ENCODE assay signal across 1 cellular context in the genomic region with DNA sequence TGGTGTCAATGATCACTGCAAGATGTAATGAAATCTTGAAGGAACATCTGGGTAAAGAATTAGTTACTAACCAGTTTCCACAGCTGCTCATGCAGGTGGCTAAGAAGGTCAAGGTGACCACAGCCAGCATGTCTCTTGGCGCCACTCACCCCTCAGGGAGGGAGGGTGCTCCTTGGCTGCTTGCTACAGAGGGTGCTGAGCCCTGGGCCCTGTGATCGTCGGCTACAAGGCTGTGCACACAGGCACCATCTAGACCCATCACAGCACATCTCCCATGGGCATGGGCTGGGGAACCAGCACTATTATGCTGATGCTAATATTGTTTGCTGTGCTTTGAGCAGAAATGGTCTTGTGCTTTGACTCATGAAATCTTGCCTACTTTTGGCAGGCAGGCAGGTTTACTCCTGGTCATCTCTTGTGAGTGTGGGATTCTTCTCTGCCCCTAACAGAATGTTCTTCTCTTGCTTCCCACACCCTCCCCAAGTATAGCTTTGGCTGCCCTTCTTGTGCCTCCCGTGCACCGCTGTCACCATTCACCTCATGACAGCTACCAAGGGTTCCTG.
TF ChIP-seq lines count a peak whose summit lies in the region.

No MANE protein-coding gene starts in this region.

TF ChIP-seq in GM23338, 12 proteins besides CTCF, POLR2A, EP300 and RAD21 (continued from another document):
- TF ChIP-seq, protein P1, sequence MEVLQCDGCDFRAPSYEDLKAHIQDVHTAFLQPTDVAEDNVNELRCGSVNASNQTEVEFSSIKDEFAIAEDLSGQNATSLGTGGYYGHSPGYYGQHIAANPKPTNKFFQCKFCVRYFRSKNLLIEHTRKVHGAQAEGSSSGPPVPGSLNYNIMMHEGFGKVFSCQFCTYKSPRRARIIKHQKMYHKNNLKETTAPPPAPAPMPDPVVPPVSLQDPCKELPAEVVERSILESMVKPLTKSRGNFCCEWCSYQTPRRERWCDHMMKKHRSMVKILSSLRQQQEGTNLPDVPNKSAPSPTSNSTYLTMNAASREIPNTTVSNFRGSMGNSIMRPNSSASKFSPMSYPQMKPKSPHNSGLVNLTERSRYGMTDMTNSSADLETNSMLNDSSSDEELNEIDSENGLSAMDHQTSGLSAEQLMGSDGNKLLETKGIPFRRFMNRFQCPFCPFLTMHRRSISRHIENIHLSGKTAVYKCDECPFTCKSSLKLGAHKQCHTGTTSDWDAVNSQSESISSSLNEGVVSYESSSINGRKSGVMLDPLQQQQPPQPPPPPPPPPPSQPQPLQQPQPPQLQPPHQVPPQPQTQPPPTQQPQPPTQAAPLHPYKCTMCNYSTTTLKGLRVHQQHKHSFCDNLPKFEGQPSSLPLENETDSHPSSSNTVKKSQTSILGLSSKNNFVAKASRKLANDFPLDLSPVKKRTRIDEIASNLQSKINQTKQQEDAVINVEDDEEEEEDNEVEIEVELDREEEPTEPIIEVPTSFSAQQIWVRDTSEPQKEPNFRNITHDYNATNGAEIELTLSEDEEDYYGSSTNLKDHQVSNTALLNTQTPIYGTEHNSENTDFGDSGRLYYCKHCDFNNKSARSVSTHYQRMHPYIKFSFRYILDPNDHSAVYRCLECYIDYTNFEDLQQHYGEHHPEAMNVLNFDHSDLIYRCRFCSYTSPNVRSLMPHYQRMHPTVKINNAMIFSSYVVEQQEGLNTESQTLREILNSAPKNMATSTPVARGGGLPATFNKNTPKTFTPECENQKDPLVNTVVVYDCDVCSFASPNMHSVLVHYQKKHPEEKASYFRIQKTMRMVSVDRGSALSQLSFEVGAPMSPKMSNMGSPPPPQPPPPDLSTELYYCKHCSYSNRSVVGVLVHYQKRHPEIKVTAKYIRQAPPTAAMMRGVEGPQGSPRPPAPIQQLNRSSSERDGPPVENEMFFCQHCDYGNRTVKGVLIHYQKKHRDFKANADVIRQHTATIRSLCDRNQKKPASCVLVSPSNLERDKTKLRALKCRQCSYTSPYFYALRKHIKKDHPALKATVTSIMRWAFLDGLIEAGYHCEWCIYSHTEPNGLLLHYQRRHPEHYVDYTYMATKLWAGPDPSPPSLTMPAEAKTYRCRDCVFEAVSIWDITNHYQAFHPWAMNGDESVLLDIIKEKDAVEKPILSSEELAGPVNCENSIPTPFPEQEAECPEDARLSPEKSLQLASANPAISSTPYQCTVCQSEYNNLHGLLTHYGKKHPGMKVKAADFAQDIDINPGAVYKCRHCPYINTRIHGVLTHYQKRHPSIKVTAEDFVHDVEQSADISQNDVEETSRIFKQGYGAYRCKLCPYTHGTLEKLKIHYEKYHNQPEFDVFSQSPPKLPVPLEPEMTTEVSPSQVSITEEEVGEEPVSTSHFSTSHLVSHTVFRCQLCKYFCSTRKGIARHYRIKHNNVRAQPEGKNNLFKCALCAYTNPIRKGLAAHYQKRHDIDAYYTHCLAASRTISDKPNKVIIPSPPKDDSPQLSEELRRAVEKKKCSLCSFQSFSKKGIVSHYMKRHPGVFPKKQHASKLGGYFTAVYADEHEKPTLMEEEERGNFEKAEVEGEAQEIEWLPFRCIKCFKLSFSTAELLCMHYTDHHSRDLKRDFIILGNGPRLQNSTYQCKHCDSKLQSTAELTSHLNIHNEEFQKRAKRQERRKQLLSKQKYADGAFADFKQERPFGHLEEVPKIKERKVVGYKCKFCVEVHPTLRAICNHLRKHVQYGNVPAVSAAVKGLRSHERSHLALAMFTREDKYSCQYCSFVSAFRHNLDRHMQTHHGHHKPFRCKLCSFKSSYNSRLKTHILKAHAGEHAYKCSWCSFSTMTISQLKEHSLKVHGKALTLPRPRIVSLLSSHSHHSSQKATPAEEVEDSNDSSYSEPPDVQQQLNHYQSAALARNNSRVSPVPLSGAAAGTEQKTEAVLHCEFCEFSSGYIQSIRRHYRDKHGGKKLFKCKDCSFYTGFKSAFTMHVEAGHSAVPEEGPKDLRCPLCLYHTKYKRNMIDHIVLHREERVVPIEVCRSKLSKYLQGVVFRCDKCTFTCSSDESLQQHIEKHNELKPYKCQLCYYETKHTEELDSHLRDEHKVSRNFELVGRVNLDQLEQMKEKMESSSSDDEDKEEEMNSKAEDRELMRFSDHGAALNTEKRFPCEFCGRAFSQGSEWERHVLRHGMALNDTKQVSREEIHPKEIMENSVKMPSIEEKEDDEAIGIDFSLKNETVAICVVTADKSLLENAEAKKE (CRISPR knock-in tag; IDR thresholded peaks at IDR 0.05): no peak
- no peak for TF ChIP-seq POLR2AphosphoS5 (IDR thresholded peaks at IDR 0.05; ENCODE audit: low read depth)
